8 cellular contexts compared by ENCODE assay signal in genomic region chr12:10562306-10562933, GRCh38. TPM values are rescaled to one million over a fixed set of nuclear protein-coding genes. Genes with fewer than 3 reads are reported as not detected.
DNase-seq lines count a peak whose midpoint lies in the region; ATAC-seq, FAIRE-seq and TF ChIP-seq lines count a peak whose summit lies in the region.

No MANE protein-coding gene starts in this region.

- H3K9me3 ChIP-seq in A673 (ENCODE audit: low read depth, low read length, poor library complexity, severe bottlenecking) (no peaks in the 10 kb centered on the region), kidney (ENCODE audit: control insufficient read depth in 1 of 2, low read length in 2 of 2) (no peaks in the 10 kb centered on the region), thyroid gland (no peaks in the 10 kb centered on the region)

- no peak for TF ChIP-seq POLR2A in thyroid gland (IDR thresholded peaks at IDR 0.05)

- H3K27me3 ChIP-seq in A673 (replicated peaks; ENCODE audit: insufficient read depth, low read depth, low read length, poor library complexity) (no peaks in the 10 kb centered on the region), thyroid gland (no peaks in the 10 kb centered on the region)

- FAIRE-seq in kidney (lab: Jason Lieb, UNC), result peak; percentile 97

- 0% methylated on average over 1 of the region's 1 CpG for WGBS in thyroid gland, 2 donors

- H3K4me3 ChIP-seq in A673 (ENCODE audit: low read depth, low read length, poor library complexity, severe bottlenecking), result no peak overlapping the region
- no peak overlapping the region for H3K4me3 ChIP-seq in kidney (ENCODE audit: low read length in 2 of 2)
- H3K4me3 ChIP-seq in thyroid gland (replicated peaks in 1 of 3), result no peak overlapping the region

- DNase-seq in A673 (ENCODE audit: low spot score) (peak; percentile 47), EL (peak; percentile 40), NCI-H146 treated with DMSO at 0.1 percent for 48 hours (lab: John Stamatoyannopoulos, UW; ENCODE audit: unreplicated experiment) (peak; percentile 81), amniotic epithelial cell (ENCODE audit: low read depth) (peak; percentile 50), kidney (no peak), thyroid gland (no peak), hepatic stellate cell (ENCODE audit: low spot score) (no peak)

- H3K36me3 ChIP-seq in A673 (ENCODE audit: insufficient read depth, low read length, poor library complexity, severe bottlenecking) (no peaks in the 10 kb centered on the region), kidney (ENCODE audit: control insufficient read depth in 1 of 2, insufficient read depth in 2 of 2, low read length in 2 of 2) (no peaks in the 10 kb centered on the region), thyroid gland (no peaks in the 10 kb centered on the region)

- TF ChIP-seq CTCF in A673 (conservative IDR thresholded peaks at IDR 0.05; ENCODE audit: low read depth, low read length), result peak; percentile 72
- peak; percentile 66 for TF ChIP-seq CTCF in kidney (IDR thresholded peaks at IDR 0.05; ENCODE audit: borderline replicate concordance, extremely low read depth, insufficient read depth)
- peak in 5 of 6 experiments; percentile 32 to 75 (median 65) for TF ChIP-seq CTCF in thyroid gland (IDR thresholded peaks at IDR 0.05)

- no peak overlapping the region for H3K27ac ChIP-seq in A673 (ENCODE audit: low read depth, low read length, poor library complexity, severe bottlenecking)
- H3K27ac ChIP-seq in kidney (ENCODE audit: low read depth in 2 of 2, low read length in 2 of 2), result no peak overlapping the region
- H3K27ac ChIP-seq in thyroid gland, result no peak overlapping the region

- POLR2A ChIA-PET in A673 (lab: Charles Lee; ENCODE audit: low non-redundant PET), result interaction anchor here (0.6 kb wide), 1 partner anchor 308 kb away, joined by 25 read pairs; no protein-coding TSS in a partner anchor

- no TSS peak for BruUV-seq in A673 (replicated peaks; lab: Mats Ljungman, UMichigan)

- ATAC-seq in GM21526 (IDR thresholded peaks at IDR 0.05; ENCODE audit: low FRiP score, unreplicated experiment), result no peak

- intact Hi-C loops in A673 (cut with micrococcal nuclease; ENCODE audit: unreplicated experiment) (loop anchor here (1.0 to 10.0 kb wide), 4 partner anchors 230 to 528 kb away; partner anchors contain the start of gene CLEC9A), kidney (cut with DNase I) (no loop called here), thyroid gland (cut with DNase I) (loop anchor here (5.0 kb wide), 1 partner anchor 325 kb away; no protein-coding TSS in a partner anchor)

- CTCF ChIA-PET in A673 (lab: Charles Lee), result interaction anchor here (0.5 kb wide), 1 partner anchor 176 kb away, joined by 3 read pairs; no protein-coding TSS in a partner anchor

- H3K9ac ChIP-seq in kidney (ENCODE audit: low read length in 2 of 2), result no peak overlapping the region

- no peaks in the 10 kb centered on the region for H3K4me1 ChIP-seq in A673 (ENCODE audit: insufficient read depth, low read length, poor library complexity, severe bottlenecking)
- H3K4me1 ChIP-seq in kidney (ENCODE audit: control insufficient read depth in 1 of 2, insufficient read depth in 1 of 2, low read depth in 1 of 2, low read length in 2 of 2), result no peaks in the 10 kb centered on the region
- H3K4me1 ChIP-seq in thyroid gland, result no peaks in the 10 kb centered on the region

RNA-seq across cellular contexts. Expression of gene MAGOHB, which starts 51.0 kb away (rescaled TPM):
- total RNA-seq in A673 (2021), result 68.6 and 72.0 TPM in 2 replicates
- total RNA-seq in kidney, result 20.0 TPM
- polyA plus RNA-seq in kidney (ENCODE audit: insufficient read depth, low read depth, low replicate concordance), result 31.7 TPM
- 10 to 100 TPM; 13.1 to 17.4 (median 14.5) TPM for total RNA-seq in thyroid gland

RNA-seq across cellular contexts. Expression of gene EIF2S3B, which starts 56.7 kb away (rescaled TPM):
- 3.8 and 5.1 TPM in 2 replicates for total RNA-seq in A673 (2021)
- total RNA-seq in kidney, result 1.5 TPM
- polyA plus RNA-seq in kidney (ENCODE audit: insufficient read depth, low read depth, low replicate concordance), result not detected
- total RNA-seq in thyroid gland, result 1 to 10 TPM in 2 of 4 donors, under 1 TPM in 1, not detected in 1; 0.45 to 2.0 (median 1.0) TPM

Comparison
In these comparisons a context has a peak if more than half of its experiments do, and no peak if none do; other contexts are left out.
1. DNase-seq: peak in A673 (single experiment), EL (single experiment), NCI-H146 treated with DMSO at 0.1 percent for 48 hours (single experiment) and amniotic epithelial cell (single experiment); none in kidney (single experiment), thyroid gland (0 of 2) and hepatic stellate cell (single experiment).
2. Peak in every context shown above with its lines, with median percentiles within 50 percentile points of each other: CTCF ChIP-seq.